Comparison of ENCODE assay signal across 20 cellular contexts in genomic region chr7:5647816-5648215, GRCh38. TPM values are rescaled to one million over a fixed set of nuclear protein-coding genes. Genes with fewer than 3 reads are reported as not detected.
DNase-seq lines count a peak whose midpoint lies in the region; ATAC-seq, FAIRE-seq and TF ChIP-seq lines count a peak whose summit lies in the region.
"Had no signal": no experiment of that assay in that cellular context is flagged by ENCODE, and none has a peak within 500 bp of the region (broad histone marks: within the 10 kb centered on the region; RNA-seq: fewer than 3 reads in every experiment).

No MANE protein-coding gene starts in this region.

- POLR2A ChIA-PET in RWPE1 (lab: Yijun Ruan, JAX; ENCODE audit: low non-redundant PET) = no interaction called here

- TF ChIP-seq CTCF in RWPE1 (conservative IDR thresholded peaks at IDR 0.05; ENCODE audit: low read depth) (no peak), glutamatergic neuron (IDR thresholded peaks at IDR 0.05; ENCODE audit: partially characterized antibody, unreplicated experiment) (no peak), foreskin fibroblast (IDR thresholded peaks at IDR 0.05; ENCODE audit: low read depth, low read length) (no peak), kidney (IDR thresholded peaks at IDR 0.05; ENCODE audit: borderline replicate concordance, extremely low read depth, insufficient read depth) (no peak)

- peak overlapping the region; percentile 22 for H3K4me3 Mint-ChIP-seq in glutamatergic neuron (ENCODE audit: unreplicated experiment)
- H3K4me3 Mint-ChIP-seq: CD4-positive, alpha-beta T cell had no signal

- DNase-seq in NCI-H2171 (lab: John Stamatoyannopoulos, UW) (peak; percentile 16), RWPE1 (ENCODE audit: low spot score) (no peak), adipocyte (ENCODE audit: low read depth) (no peak), glutamatergic neuron (no peak), foreskin fibroblast (no peak), kidney (no peak)
- DNase-seq: AML-193; Caco-2; CD4-positive, alpha-beta T cell; GM23248 had no signal

- H3K27ac Mint-ChIP-seq in glutamatergic neuron (ENCODE audit: unreplicated experiment) = no peak overlapping the region
- H3K27ac Mint-ChIP-seq: CD4-positive, alpha-beta T cell had no signal

- CTCF ChIA-PET in RWPE1 (lab: Yijun Ruan, JAX) = interaction anchor here (2.1 kb wide), 1 partner anchor 17 kb away, joined by 10 read pairs; no protein-coding TSS in a partner anchor

- H3K4me3 ChIP-seq in adipocyte (ENCODE audit: low read length) (no peak overlapping the region), foreskin fibroblast (ENCODE audit: low read depth in 1 of 2, low read length in 2 of 2) (no peak overlapping the region), kidney (ENCODE audit: low read length in 2 of 2) (no peak overlapping the region)
- H3K4me3 ChIP-seq: GM23248, HAP-1 had no signal

- no peaks in the 10 kb centered on the region for H3K27me3 ChIP-seq in adipocyte (replicated peaks; ENCODE audit: control insufficient read depth, insufficient read depth, low read length)

- H3K27ac ChIP-seq in RWPE1 (peak overlapping the region; percentile 98), kidney (ENCODE audit: low read depth in 2 of 2, low read length in 2 of 2) (no peak overlapping the region)
- H3K27ac ChIP-seq: C4-2B, HL-60 had no signal

- intact Hi-C loops in kidney (cut with DNase I) = no loop called here

- no peak for FAIRE-seq in kidney (lab: Jason Lieb, UNC)
- FAIRE-seq: A204.1, D721Med, G401.6, GM12891, GM19239 had no signal

- peak overlapping the region; percentile 31 for H3K9ac ChIP-seq in adipocyte (ENCODE audit: low read length)
- H3K9ac ChIP-seq in kidney (ENCODE audit: low read length in 2 of 2) = no peak overlapping the region
- H3K9ac ChIP-seq: GM23248 had no signal

- H3K9me3 ChIP-seq in adipocyte (ENCODE audit: control insufficient read depth, low read length) (no peaks in the 10 kb centered on the region), kidney (ENCODE audit: control insufficient read depth in 1 of 2, low read length in 2 of 2) (no peaks in the 10 kb centered on the region)
- H3K9me3 ChIP-seq: Caco-2, HAP-1 had no signal

- peaks cover 20% of the 10 kb centered on the region for H3K36me3 Mint-ChIP-seq in glutamatergic neuron (ENCODE audit: unreplicated experiment)

- peaks cover 17% of the 10 kb centered on the region for H3K4me1 Mint-ChIP-seq in glutamatergic neuron (ENCODE audit: low read depth, unreplicated experiment)

- H3K4me1 ChIP-seq in adipocyte (ENCODE audit: control insufficient read depth, insufficient read depth, low read length) (peaks cover 15% of the 10 kb centered on the region), kidney (ENCODE audit: control insufficient read depth in 1 of 2, insufficient read depth in 1 of 2, low read depth in 1 of 2, low read length in 2 of 2) (no peaks in the 10 kb centered on the region)
- H3K4me1 ChIP-seq: Caco-2 had no signal

- H3K36me3 ChIP-seq in adipocyte (ENCODE audit: control insufficient read depth, insufficient read depth, low read length, severe bottlenecking) (peaks cover 33% of the 10 kb centered on the region), kidney (ENCODE audit: control insufficient read depth in 1 of 2, insufficient read depth in 2 of 2, low read length in 2 of 2) (peaks cover 9 to 24% of the 10 kb centered on the region in 2 donors)

- no peak for ATAC-seq in HG03565 (IDR thresholded peaks at IDR 0.05; ENCODE audit: unreplicated experiment)
- no peak for ATAC-seq in activated CD4-positive, CD25-positive, alpha-beta regulatory T cell treated with anti-CD3 and anti-CD28 coated beads, Interleukin-2, amount 50 U/mL, for 24 hours

- peaks cover 10% of the 10 kb centered on the region for H3K9me3 Mint-ChIP-seq in glutamatergic neuron (ENCODE audit: unreplicated experiment)
- H3K9me3 Mint-ChIP-seq: CD4-positive, alpha-beta T cell had no signal

- H3K27me3 Mint-ChIP-seq in glutamatergic neuron (ENCODE audit: unreplicated experiment) = no peaks in the 10 kb centered on the region
- H3K27me3 Mint-ChIP-seq: CD4-positive, alpha-beta T cell had no signal

RNA-seq across cellular contexts. Expression of gene FSCN1, which starts 55.2 kb away (rescaled TPM):
- 749 TPM for total RNA-seq in glutamatergic neuron (ENCODE audit: unreplicated experiment)
- 41.8 TPM for total RNA-seq in kidney
- 22.5 TPM for polyA plus RNA-seq in kidney (ENCODE audit: insufficient read depth, low read depth, low replicate concordance)

Comparison
In these comparisons a context has a peak if more than half of its experiments do, and no peak if none do; other contexts are left out.
1. RNA of gene FSCN1, which starts 55.2 kb away (total RNA-seq): 749 TPM in glutamatergic neuron (single experiment); 41.8 TPM in kidney (single experiment); every median in the first group is over 10 times any median in the second.